Comparison of ENCODE assay signal across 8 cellular contexts in the genomic region with DNA sequence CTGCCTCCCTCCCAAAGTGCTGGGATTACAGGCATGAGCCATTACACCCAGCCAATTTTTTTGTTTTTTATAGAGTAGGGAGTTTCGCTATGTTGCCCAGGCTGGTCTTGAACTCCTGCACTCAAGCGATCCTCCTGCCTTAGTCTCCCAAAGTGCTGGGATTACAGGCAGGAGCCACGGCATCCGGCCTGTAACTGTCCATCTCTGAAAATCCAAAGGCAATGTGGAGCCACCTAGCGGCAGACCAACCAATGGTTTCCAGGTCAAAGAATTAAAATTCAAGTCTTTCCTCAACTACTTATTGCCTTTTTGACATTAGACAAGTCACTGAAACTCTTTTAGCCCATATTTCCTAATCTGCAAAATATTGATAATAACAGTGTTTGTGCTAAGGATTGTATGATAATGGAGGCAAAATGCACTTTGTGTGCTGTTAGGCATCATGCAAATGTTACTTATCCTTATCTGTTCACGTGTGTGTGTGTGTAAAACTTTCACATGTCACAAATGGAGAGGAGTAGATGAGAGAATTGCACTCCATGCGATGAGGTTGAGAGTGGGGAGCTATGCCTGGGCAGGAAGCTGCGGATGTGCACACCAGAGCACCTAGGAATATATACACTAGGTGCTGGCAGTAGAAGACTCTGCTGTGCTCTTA. TPM values are rescaled to one million over a fixed set of nuclear protein-coding genes. Genes with fewer than 3 reads are reported as not detected.
DNase-seq lines count a peak whose midpoint lies in the region; ATAC-seq and TF ChIP-seq lines count a peak whose summit lies in the region.

No MANE protein-coding gene starts in this region.

- H3K36me3 ChIP-seq in MM.1S (replicated peaks; ENCODE audit: insufficient read depth, low read length) (no peaks in the 10 kb centered on the region), WERI-Rb-1 (no peaks in the 10 kb centered on the region), fibroblast of lung (ENCODE audit: control insufficient read depth, insufficient read depth, low read length) (peaks cover 2% of the 10 kb centered on the region)

- H3K9me3 ChIP-seq in MM.1S (replicated peaks; ENCODE audit: insufficient read depth, low read length) (no peaks in the 10 kb centered on the region), WERI-Rb-1 (ENCODE audit: severe bottlenecking) (no peaks in the 10 kb centered on the region), fibroblast of lung (ENCODE audit: control insufficient read depth, insufficient read depth, low read depth, low read length) (no peaks in the 10 kb centered on the region)

- H3K79me2 ChIP-seq in MM.1S (ENCODE audit: low read length) (no peaks in the 10 kb centered on the region), fibroblast of lung (ENCODE audit: control insufficient read depth, insufficient read depth, low read length) (no peaks in the 10 kb centered on the region)

- H4K20me1 ChIP-seq in MM.1S (ENCODE audit: insufficient read depth, low read length) (no peaks in the 10 kb centered on the region), fibroblast of lung (ENCODE audit: control insufficient read depth, extremely low read depth, insufficient read depth, low read length) (no peaks in the 10 kb centered on the region)

- no peak overlapping the region for H3K4me3 ChIP-seq in MM.1S (ENCODE audit: low read length)
- no peak overlapping the region for H3K4me3 ChIP-seq in WERI-Rb-1 (ENCODE audit: low read depth, low read length)
- H3K4me3 ChIP-seq in fibroblast of lung (replicated peaks in 1 of 4; ENCODE audit: control extremely low read depth in 1 of 4, insufficient read depth in 1 of 4, low read depth in 3 of 4, low read length in 4 of 4), result no peak overlapping the region

- TF ChIP-seq CTCF in MM.1S (IDR thresholded peaks at IDR 0.05; ENCODE audit: low read length), result peak; percentile 77
- TF ChIP-seq CTCF in WERI-Rb-1 (IDR thresholded peaks at IDR 0.05; ENCODE audit: low read depth, low read length), result peak; percentile 65
- peak; percentile 53 to 71 for TF ChIP-seq CTCF in fibroblast of lung (conservative IDR thresholded peaks at IDR 0.05 in 1 of 2, IDR thresholded peaks at IDR 0.05 in 1 of 2; ENCODE audit: low read depth in 1 of 2, low read length in 2 of 2)

- H3K9me2 ChIP-seq in MM.1S (replicated peaks; ENCODE audit: insufficient read depth, low read length), result no peaks in the 10 kb centered on the region

- H3K4me1 ChIP-seq in MM.1S (ENCODE audit: low read length), result peaks cover 6% of the 10 kb centered on the region
- peaks cover 2% of the 10 kb centered on the region for H3K4me1 ChIP-seq in fibroblast of lung (ENCODE audit: control insufficient read depth, extremely low read depth, insufficient read depth, low read length)

- H2AFZ ChIP-seq in MM.1S (ENCODE audit: low read length) (no peak overlapping the region), fibroblast of lung (ENCODE audit: low read length) (no peak overlapping the region)

- H3K9ac ChIP-seq in MM.1S (ENCODE audit: low read length), result no peak overlapping the region
- H3K9ac ChIP-seq in fibroblast of lung (ENCODE audit: insufficient read depth, low read length), result no peak overlapping the region

- H3K27ac ChIP-seq in MM.1S (ENCODE audit: low read length) (no peak overlapping the region), WERI-Rb-1 (no peak overlapping the region), fibroblast of lung (ENCODE audit: insufficient read depth, low read length) (no peak overlapping the region)

- H3F3A ChIP-seq in MM.1S (ENCODE audit: insufficient read depth, low read length), result peaks cover 2% of the 10 kb centered on the region

- H3K27me3 ChIP-seq in MM.1S (replicated peaks; ENCODE audit: insufficient read depth, low read length) (no peaks in the 10 kb centered on the region), WERI-Rb-1 (ENCODE audit: insufficient read depth, low read depth, severe bottlenecking) (no peaks in the 10 kb centered on the region), fibroblast of lung (ENCODE audit: control insufficient read depth, insufficient read depth, low read length) (no peaks in the 10 kb centered on the region)

- ATAC-seq in GM21447 (IDR thresholded peaks at IDR 0.05; ENCODE audit: unreplicated experiment) (peak; percentile 66), GM18873 (IDR thresholded peaks at IDR 0.05; ENCODE audit: low FRiP score, unreplicated experiment) (no peak)

- DNase-seq in ELF-1 (ENCODE audit: low read depth, low spot score), result peak; percentile 59
- DNase-seq in MM.1S, result peak; percentile 67
- peak; percentile 72 for DNase-seq in WERI-Rb-1
- DNase-seq in fibroblast of lung (ENCODE audit: low read depth in 2 of 2), result peak; percentile 57 to 85
- peak; percentile 2 for DNase-seq in occipital lobe (lab: John Stamatoyannopoulos, UW)
- DNase-seq in KG1 (lab: John Stamatoyannopoulos, UW), result no peak

- H3K4me2 ChIP-seq in MM.1S (ENCODE audit: low read depth, low read length), result no peak overlapping the region
- no peak overlapping the region for H3K4me2 ChIP-seq in fibroblast of lung (ENCODE audit: extremely low read depth, insufficient read depth, low read length)

RNA-seq across cellular contexts. Expression of gene COL8A1, which starts 48.7 kb away (rescaled TPM):
- total RNA-seq in fibroblast of lung (24.7 and 85.4 TPM in 2 replicates), occipital lobe (0.62 TPM)
- polyA plus RNA-seq in fibroblast of lung, result 108 and 215 TPM in 2 replicates
- polyA plus RNA-seq in fibroblast of lung (2012), result 53.2 and 144 TPM in 2 replicates
- polyA minus RNA-seq in fibroblast of lung (ENCODE audit: low replicate concordance), result 79.6 and 257 TPM in 2 replicates

Comparison
In these comparisons a context has a peak if more than half of its experiments do, and no peak if none do; other contexts are left out.
1. RNA of gene COL8A1, which starts 48.7 kb away (total RNA-seq): 24.7 to 85.4 TPM in fibroblast of lung; 0.62 TPM in occipital lobe (single experiment); every median in the first group is over 10 times any median in the second.
2. Peak in every context shown above with its lines, with median percentiles within 50 percentile points of each other: CTCF ChIP-seq.